In the genomic region with DNA sequence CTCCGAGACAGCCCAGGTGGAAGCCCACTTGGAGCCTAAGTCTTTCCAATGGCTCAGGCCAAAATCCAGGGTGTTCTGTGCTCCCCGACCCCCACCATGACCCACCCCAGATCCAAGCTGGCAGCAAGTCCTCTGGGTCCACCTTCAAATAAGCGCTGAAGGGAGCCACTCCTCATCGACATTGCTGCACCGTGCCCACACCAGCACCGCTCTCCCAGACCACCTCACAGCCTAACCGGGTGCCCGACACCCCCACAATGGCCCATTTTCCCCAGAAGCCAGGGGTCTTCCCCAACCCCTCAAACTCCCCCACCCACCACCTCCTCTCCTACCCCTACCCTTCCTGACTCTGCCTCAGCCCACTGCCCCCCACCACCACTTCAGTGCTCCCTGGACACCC, we compare ENCODE assay signal across 1 cellular context.
TF ChIP-seq lines count a peak whose summit lies in the region.

No MANE protein-coding gene starts in this region.

TF ChIP-seq in WTC11, 78 proteins besides CTCF, POLR2A, EP300 and RAD21 (continued from another document):
- TF ChIP-seq JUN (CRISPR knock-in tag; IDR thresholded peaks at IDR 0.05) = no peak
- no peak for TF ChIP-seq TCF7 (CRISPR knock-in tag; IDR thresholded peaks at IDR 0.05; ENCODE audit: low read depth)
- TF ChIP-seq ZNF317 (CRISPR knock-in tag; IDR thresholded peaks at IDR 0.05; ENCODE audit: borderline replicate concordance, low read depth) = no peak
- TF ChIP-seq, protein P1, sequence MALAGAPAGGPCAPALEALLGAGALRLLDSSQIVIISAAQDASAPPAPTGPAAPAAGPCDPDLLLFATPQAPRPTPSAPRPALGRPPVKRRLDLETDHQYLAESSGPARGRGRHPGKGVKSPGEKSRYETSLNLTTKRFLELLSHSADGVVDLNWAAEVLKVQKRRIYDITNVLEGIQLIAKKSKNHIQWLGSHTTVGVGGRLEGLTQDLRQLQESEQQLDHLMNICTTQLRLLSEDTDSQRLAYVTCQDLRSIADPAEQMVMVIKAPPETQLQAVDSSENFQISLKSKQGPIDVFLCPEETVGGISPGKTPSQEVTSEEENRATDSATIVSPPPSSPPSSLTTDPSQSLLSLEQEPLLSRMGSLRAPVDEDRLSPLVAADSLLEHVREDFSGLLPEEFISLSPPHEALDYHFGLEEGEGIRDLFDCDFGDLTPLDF (CRISPR knock-in tag; IDR thresholded peaks at IDR 0.05) = no peak
- TF ChIP-seq TEAD4 (CRISPR knock-in tag; IDR thresholded peaks at IDR 0.05) = no peak
- TF ChIP-seq ZNF219 (CRISPR knock-in tag; IDR thresholded peaks at IDR 0.05; ENCODE audit: borderline replicate concordance) = no peak
